In genomic region chr17:44186307-44187130, GRCh38 we compare ENCODE assay signal across 1 cellular context.
TF ChIP-seq lines count a peak whose summit lies in the region.

TMUB2 (plus strand) TSS chr17:44186972; CDS start chr17:44187709, 737 bp downstream.

TF ChIP-seq in SK-N-SH, 30 proteins besides CTCF, POLR2A, EP300 and RAD21 (continued from another document):
- TF ChIP-seq USF1 (IDR thresholded peaks at IDR 0.05; ENCODE audit: borderline replicate concordance, low read depth), result no peak
- TF ChIP-seq NFIC (IDR thresholded peaks at IDR 0.05; ENCODE audit: borderline replicate concordance), result no peak; the same call in 1 of the 2 replicates
- peak; percentile 76 for TF ChIP-seq TAF1 (IDR thresholded peaks at IDR 0.05; ENCODE audit: borderline replicate concordance, low read depth, low read length)
- no peak for TF ChIP-seq SMC3 (IDR thresholded peaks at IDR 0.05; ENCODE audit: low read depth, low read length)
- TF ChIP-seq MAX (IDR thresholded peaks at IDR 0.05; ENCODE audit: low read depth), result 0 out of 2 replicates have a peak, but pooled peaks have one; percentile 54
- no peak for TF ChIP-seq JUND (IDR thresholded peaks at IDR 0.05)
- TF ChIP-seq FOXJ3 (CRISPR knock-in tag; IDR thresholded peaks at IDR 0.05), result no peak
- TF ChIP-seq RCOR1 (IDR thresholded peaks at IDR 0.05; ENCODE audit: low read length), result no peak; the same call in 1 of the 2 replicates
- TF ChIP-seq GABPA (IDR thresholded peaks at IDR 0.05; ENCODE audit: low read depth), result peak; percentile 99
- peak; percentile 93 for TF ChIP-seq ELF1 (IDR thresholded peaks at IDR 0.05)
- TF ChIP-seq CHD2 (IDR thresholded peaks at IDR 0.05; ENCODE audit: low read length, partially characterized antibody), result peak; percentile 34
